In genomic region chr1:201141418-201141817, GRCh38 we compare ENCODE assay signal across 20 cellular contexts. TPM values are rescaled to one million over a fixed set of nuclear protein-coding genes. Genes with fewer than 3 reads are reported as not detected.
A peak's percentile ranks its signal among the peaks of the same experiment; 100 is the strongest.
DNase-seq lines count a peak whose midpoint lies in the region; ATAC-seq, FAIRE-seq and TF ChIP-seq lines count a peak whose summit lies in the region.
"Had no signal": no experiment of that assay in that cellular context is flagged by ENCODE, and none has a peak within 500 bp of the region (broad histone marks: within the 10 kb centered on the region; RNA-seq: fewer than 3 reads in every experiment).

No MANE protein-coding gene starts in this region.

- POLR2A ChIA-PET in CD8-positive, alpha-beta T cell (lab: Charles Lee), result no interaction called here

- H3K4me1 ChIP-seq in kidney (ENCODE audit: control insufficient read depth in 1 of 2, insufficient read depth in 1 of 2, low read depth in 1 of 2, low read length in 2 of 2), result no peaks in the 10 kb centered on the region
- H3K4me1 ChIP-seq in CD8-positive, alpha-beta T cell (ENCODE audit: insufficient read depth, low read length), result no peaks in the 10 kb centered on the region

- FAIRE-seq in kidney (lab: Jason Lieb, UNC), result no peak
- no peak for FAIRE-seq in D721Med (lab: Jason Lieb, UNC)
- FAIRE-seq: GM12892, GM19239, H54 had no signal

- DNase-seq in Right ventricle myocardium inferior (ENCODE audit: missing footprints) (peak; percentile 53), left ventricle myocardium superior (no peak), kidney (peak; percentile 12), D721Med (ENCODE audit: insufficient read length, low spot score) (no peak), progenitor cell of endocrine pancreas (ENCODE audit: low spot score, unreplicated experiment) (no peak)
- DNase-seq in stimulated activated effector memory CD8-positive, alpha-beta T cell treated with anti-CD3 and anti-CD28 coated beads, Interleukin-12 subunit alpha, Interleukin-12 subunit beta, amount 100 ng/mL, for 72 hours (ENCODE audit: low spot score in 2 of 2), result no peak
- no peak for DNase-seq in CD8-positive, alpha-beta T cell
- DNase-seq: 8988T; AML-193; C1 segment of cervical spinal cord; CD4-positive, alpha-beta memory T cell; COR-L47; DND-41; GDM1; GM23248 had no signal

- no peaks in the 10 kb centered on the region for H3K4me1 Mint-ChIP-seq in stimulated activated effector memory CD8-positive, alpha-beta T cell treated with anti-CD3 and anti-CD28 coated beads, Interleukin-12 subunit alpha, Interleukin-12 subunit beta, amount 100 ng/mL, for 72 hours
- H3K4me1 Mint-ChIP-seq in progenitor cell of endocrine pancreas (ENCODE audit: low read depth), result no peaks in the 10 kb centered on the region
- no peaks in the 10 kb centered on the region for H3K4me1 Mint-ChIP-seq in CD8-positive, alpha-beta T cell (ENCODE audit: low read depth)
- H3K4me1 Mint-ChIP-seq: CD4-positive, alpha-beta memory T cell had no signal

- H3K27ac Mint-ChIP-seq in stimulated activated effector memory CD8-positive, alpha-beta T cell treated with anti-CD3 and anti-CD28 coated beads, Interleukin-12 subunit alpha, Interleukin-12 subunit beta, amount 100 ng/mL, for 72 hours, result peak overlapping the region; percentile 34
- H3K27ac Mint-ChIP-seq in progenitor cell of endocrine pancreas, result no peak overlapping the region
- no peak overlapping the region for H3K27ac Mint-ChIP-seq in CD8-positive, alpha-beta T cell
- H3K27ac Mint-ChIP-seq: CD4-positive, alpha-beta memory T cell had no signal

- no peak overlapping the region for H3K9ac ChIP-seq in kidney (ENCODE audit: low read length in 2 of 2)
- H3K9ac ChIP-seq: GM23248 had no signal

- intact Hi-C loops in Right ventricle myocardium inferior (cut with DNase I), result no loop called here
- intact Hi-C loops in left ventricle myocardium superior (cut with micrococcal nuclease), result no loop called here
- intact Hi-C loops in kidney (cut with DNase I), result no loop called here
- intact Hi-C loops in CD8-positive, alpha-beta T cell (cut with DNase I, micrococcal nuclease), result no loop called here

- H3K27me3 ChIP-seq in CD8-positive, alpha-beta T cell (ENCODE audit: insufficient read depth, low read length), result no peaks in the 10 kb centered on the region

- no peaks in the 10 kb centered on the region for H3K27me3 Mint-ChIP-seq in progenitor cell of endocrine pancreas
- H3K27me3 Mint-ChIP-seq in CD8-positive, alpha-beta T cell (ENCODE audit: low read depth), result no peaks in the 10 kb centered on the region
- H3K27me3 Mint-ChIP-seq: CD4-positive, alpha-beta memory T cell had no signal

- no peaks in the 10 kb centered on the region for H3K9me3 ChIP-seq in kidney (ENCODE audit: control insufficient read depth in 1 of 2, low read length in 2 of 2)
- H3K9me3 ChIP-seq in CD8-positive, alpha-beta T cell (ENCODE audit: low read length), result no peaks in the 10 kb centered on the region

- no peak for TF ChIP-seq CTCF in kidney (IDR thresholded peaks at IDR 0.05; ENCODE audit: borderline replicate concordance, extremely low read depth, insufficient read depth)
- TF ChIP-seq CTCF in D721Med (IDR thresholded peaks at IDR 0.05; ENCODE audit: insufficient read depth, missing control alignments), result no peak
- no peak for TF ChIP-seq CTCF in progenitor cell of endocrine pancreas (IDR thresholded peaks at IDR 0.05; ENCODE audit: unreplicated experiment)
- TF ChIP-seq CTCF in CD8-positive, alpha-beta T cell (IDR thresholded peaks at IDR 0.05), result no peak

- H3K36me3 Mint-ChIP-seq in stimulated activated effector memory CD8-positive, alpha-beta T cell treated with anti-CD3 and anti-CD28 coated beads, Interleukin-12 subunit alpha, Interleukin-12 subunit beta, amount 100 ng/mL, for 72 hours, result peaks cover 33% of the 10 kb centered on the region
- H3K36me3 Mint-ChIP-seq in progenitor cell of endocrine pancreas (ENCODE audit: insufficient read depth), result peaks cover 31% of the 10 kb centered on the region
- peaks cover 79% of the 10 kb centered on the region for H3K36me3 Mint-ChIP-seq in CD8-positive, alpha-beta T cell

- CTCF ChIA-PET in CD8-positive, alpha-beta T cell (lab: Charles Lee), result interaction anchor here (1.1 to 1.5 kb wide), 3 partner anchors 8 to 169 kb away, joined by 3 to 6 read pairs (median 3); no protein-coding TSS in a partner anchor

- ATAC-seq in Right ventricle myocardium inferior (no peak), left ventricle myocardium superior (no peak)
- no peak for ATAC-seq in stimulated activated effector memory CD8-positive, alpha-beta T cell treated with anti-CD3 and anti-CD28 coated beads, Interleukin-12 subunit alpha, Interleukin-12 subunit beta, amount 100 ng/mL, for 72 hours
- ATAC-seq in CD8-positive, alpha-beta T cell, result no peak
- ATAC-seq: HCT116 had no signal

- H3K4me3 ChIP-seq in kidney (ENCODE audit: low read length in 2 of 2), result no peak overlapping the region
- no peak overlapping the region for H3K4me3 ChIP-seq in CD8-positive, alpha-beta T cell (ENCODE audit: low read depth, low read length)
- H3K4me3 ChIP-seq: GM23248 had no signal

- no peak overlapping the region for H3K4me3 Mint-ChIP-seq in stimulated activated effector memory CD8-positive, alpha-beta T cell treated with anti-CD3 and anti-CD28 coated beads, Interleukin-12 subunit alpha, Interleukin-12 subunit beta, amount 100 ng/mL, for 72 hours
- H3K4me3 Mint-ChIP-seq in progenitor cell of endocrine pancreas (ENCODE audit: low read depth), result no peak overlapping the region
- H3K4me3 Mint-ChIP-seq in CD8-positive, alpha-beta T cell, result no peak overlapping the region
- H3K4me3 Mint-ChIP-seq: CD4-positive, alpha-beta memory T cell had no signal

- H3K27ac ChIP-seq in kidney (ENCODE audit: low read depth in 2 of 2, low read length in 2 of 2), result no peak overlapping the region
- no peak overlapping the region for H3K27ac ChIP-seq in CD8-positive, alpha-beta T cell (ENCODE audit: low read depth, low read length)
- H3K27ac ChIP-seq: GM23248, HL-60 had no signal

- H3K36me3 ChIP-seq in kidney (ENCODE audit: control insufficient read depth in 1 of 2, insufficient read depth in 2 of 2, low read length in 2 of 2), result peaks cover 32 to 60% of the 10 kb centered on the region in 2 donors
- H3K36me3 ChIP-seq in CD8-positive, alpha-beta T cell (ENCODE audit: insufficient read depth, low read length), result peaks cover 24% of the 10 kb centered on the region

- H3K9me3 Mint-ChIP-seq in stimulated activated effector memory CD8-positive, alpha-beta T cell treated with anti-CD3 and anti-CD28 coated beads, Interleukin-12 subunit alpha, Interleukin-12 subunit beta, amount 100 ng/mL, for 72 hours, result no peaks in the 10 kb centered on the region
- H3K9me3 Mint-ChIP-seq in progenitor cell of endocrine pancreas (ENCODE audit: low read depth), result no peaks in the 10 kb centered on the region
- no peaks in the 10 kb centered on the region for H3K9me3 Mint-ChIP-seq in CD8-positive, alpha-beta T cell
- H3K9me3 Mint-ChIP-seq: CD4-positive, alpha-beta memory T cell had no signal

RNA-seq across cellular contexts. Expression of gene TMEM9, which starts 12.9 kb away (rescaled TPM):
- 26.6 TPM for total RNA-seq in Right ventricle myocardium inferior
- 20.5 TPM for total RNA-seq in left ventricle myocardium superior
- total RNA-seq in kidney, result 81.9 TPM
- polyA plus RNA-seq in kidney (ENCODE audit: insufficient read depth, low read depth, low replicate concordance), result 166 TPM
- 146 TPM in 2 replicates for total RNA-seq in progenitor cell of endocrine pancreas
- total RNA-seq in CD8-positive, alpha-beta T cell, result 10 to 100 TPM; 14.3 to 14.4 TPM

RNA-seq across cellular contexts. Expression of gene ASCL5, which starts 14.4 kb away (rescaled TPM):
- total RNA-seq in Right ventricle myocardium inferior (not detected), left ventricle myocardium superior (not detected), kidney (not detected), progenitor cell of endocrine pancreas (0.26 and 0.36 TPM in 2 replicates)
- not detected for polyA plus RNA-seq in kidney (ENCODE audit: insufficient read depth, low read depth, low replicate concordance)
- total RNA-seq in CD8-positive, alpha-beta T cell, result under 1 TPM; 0.73 to 0.94 TPM
- total RNA-seq: GM23248 had no signal
- polyA plus RNA-seq: CD4-positive, alpha-beta memory T cell; GM23248 had no signal

RNA-seq across cellular contexts. Expression of gene CACNA1S, which starts 29.2 kb away (rescaled TPM):
- not detected for total RNA-seq in Right ventricle myocardium inferior
- not detected for total RNA-seq in left ventricle myocardium superior
- not detected for total RNA-seq in kidney
- 0.41 TPM for polyA plus RNA-seq in kidney (ENCODE audit: insufficient read depth, low read depth, low replicate concordance)
- total RNA-seq in progenitor cell of endocrine pancreas, result 0.05 TPM in 1 of 2 replicates, not detected in the other
- total RNA-seq in CD8-positive, alpha-beta T cell, result not detected
- total RNA-seq: CD4-positive, alpha-beta memory T cell; GM23248 had no signal
- polyA plus RNA-seq: CD4-positive, alpha-beta memory T cell; GM23248 had no signal

RNA-seq across cellular contexts. Expression of gene IGFN1, which starts 49.2 kb away (rescaled TPM):
- total RNA-seq in Right ventricle myocardium inferior (not detected), left ventricle myocardium superior (not detected), kidney (2.8 TPM), progenitor cell of endocrine pancreas (0.38 and 0.44 TPM in 2 replicates)
- polyA plus RNA-seq in kidney (ENCODE audit: insufficient read depth, low read depth, low replicate concordance), result not detected
- not detected for total RNA-seq in CD8-positive, alpha-beta T cell
- total RNA-seq: CD4-positive, alpha-beta memory T cell; GM23248 had no signal
- polyA plus RNA-seq: CD4-positive, alpha-beta memory T cell; GM23248 had no signal

Comparison
In these comparisons a context has a peak if more than half of its experiments do, and no peak if none do; other contexts are left out.
1. DNase-seq: peak in Right ventricle myocardium inferior (single experiment) and kidney (single experiment); none in left ventricle myocardium superior (single experiment), stimulated activated effector memory CD8-positive, alpha-beta T cell treated with anti-CD3 and anti-CD28 coated beads, Interleukin-12 subunit alpha, Interleukin-12 subunit beta, amount 100 ng/mL, for 72 hours (0 of 2), D721Med (single experiment), progenitor cell of endocrine pancreas (single experiment) and CD8-positive, alpha-beta T cell (0 of 7).